ENCODE assay signal across 8 cellular contexts in genomic region chr7:105429746-105430612, GRCh38. TPM values are rescaled to one million over a fixed set of nuclear protein-coding genes. Genes with fewer than 3 reads are reported as not detected.
DNase-seq lines count a peak whose midpoint lies in the region; ATAC-seq and TF ChIP-seq lines count a peak whose summit lies in the region.

No MANE protein-coding gene starts in this region.

- no peaks in the 10 kb centered on the region for H3K36me3 ChIP-seq in gastrocnemius medialis

- H3K4me1 Mint-ChIP-seq in Calu3 (ENCODE audit: low read depth, unreplicated experiment) = peaks cover 9% of the 10 kb centered on the region

- DNase-seq in Calu3 (peak; percentile 50), HEK293T (ENCODE audit: extremely low spot score) (no peak), NCI-H748 (lab: John Stamatoyannopoulos, UW; ENCODE audit: unreplicated experiment) (peak; percentile 74), foreskin keratinocyte (peak in 1 of 2 donors; percentile 40), gastrocnemius medialis (no peak), coronary artery (ENCODE audit: low spot score) (no peak)
- DNase-seq in activated T-cell treated with anti-CD3 and anti-CD28 coated beads, Interleukin-2, amount 50 U/mL, for 48 hours = peak; percentile 47 to 52

- in situ Hi-C loops in gastrocnemius medialis (cut with MboI; ENCODE audit: low sequenced_read_pairs in 4 of 4) = no loop called here

- no peaks in the 10 kb centered on the region for H3K9me3 ChIP-seq in gastrocnemius medialis

- no peak for TF ChIP-seq POLR2A in gastrocnemius medialis (IDR thresholded peaks at IDR 0.05)

- H3K4me3 ChIP-seq in gastrocnemius medialis = no peak overlapping the region
- H3K4me3 ChIP-seq in coronary artery = no peak overlapping the region

- no peak overlapping the region for H3K4me3 Mint-ChIP-seq in Calu3 (ENCODE audit: low read depth, unreplicated experiment)

- CTCF ChIA-PET in Calu3 (lab: Charles Lee) (interaction anchor here (0.5 to 1.1 kb wide), 4 partner anchors 28 to 600 kb away, joined by 3 to 6 read pairs (median 4); no protein-coding TSS in a partner anchor), HEK293T (lab: Yijun Ruan, JAX) (interaction anchor here (0.9 to 1.0 kb wide), 2 partner anchors 32 to 277 kb away, joined by 3 read pairs; no protein-coding TSS in a partner anchor)

- H3K36me3 Mint-ChIP-seq in Calu3 (ENCODE audit: insufficient read depth, unreplicated experiment) = no peaks in the 10 kb centered on the region

- no peaks in the 10 kb centered on the region for H3K9me3 Mint-ChIP-seq in Calu3 (ENCODE audit: low read depth, unreplicated experiment)

- H3K27me3 ChIP-seq in foreskin keratinocyte (no peaks in the 10 kb centered on the region), gastrocnemius medialis (no peaks in the 10 kb centered on the region)

- TF ChIP-seq CTCF in Calu3 (IDR thresholded peaks at IDR 0.05; ENCODE audit: unreplicated experiment) (peak; percentile 43), foreskin keratinocyte (conservative IDR thresholded peaks at IDR 0.05) (peak; percentile 83), gastrocnemius medialis (IDR thresholded peaks at IDR 0.05 in 4 of 5, conservative IDR thresholded peaks at IDR 0.05 in 1 of 5) (peak in 3 of 5 experiments; percentile 31 to 51 (median 40)), coronary artery (IDR thresholded peaks at IDR 0.05) (no peak)

- no peaks in the 10 kb centered on the region for H3K4me1 ChIP-seq in foreskin keratinocyte
- H3K4me1 ChIP-seq in gastrocnemius medialis = no peaks in the 10 kb centered on the region

- H3K27ac ChIP-seq in foreskin keratinocyte (no peak overlapping the region), gastrocnemius medialis (no peak overlapping the region), coronary artery (no peak overlapping the region)

- POLR2A ChIA-PET in HEK293T (lab: Yijun Ruan, JAX) = interaction anchor here (0.9 kb wide), 1 partner anchor 416 kb away, joined by 3 read pairs; no protein-coding TSS in a partner anchor

- intact Hi-C loops in Calu3 (cut with micrococcal nuclease; ENCODE audit: unreplicated experiment) (loop anchor here (5.0 to 10.0 kb wide), 2 partner anchors 95 to 288 kb away; no protein-coding TSS in a partner anchor), gastrocnemius medialis (cut with DNase I; ENCODE audit: low total_unique reads) (no loop called here)

- BruUV-seq in Calu3 (replicated peaks; lab: Mats Ljungman, UMichigan) = no TSS peak

- H3K27me3 Mint-ChIP-seq in Calu3 (ENCODE audit: unreplicated experiment) = no peaks in the 10 kb centered on the region

- H3K27ac Mint-ChIP-seq in Calu3 (ENCODE audit: unreplicated experiment) = no peak overlapping the region

- ATAC-seq in foreskin keratinocyte (peak; percentile 61), gastrocnemius medialis (no peak), HG03342 (IDR thresholded peaks at IDR 0.05; ENCODE audit: unreplicated experiment) (no peak)

TF ChIP-seq in HEK293T, 16 proteins besides CTCF, POLR2A, EP300 and RAD21:
- no peak for TF ChIP-seq SP1 (IDR thresholded peaks at IDR 0.05)
- TF ChIP-seq, protein P1, sequence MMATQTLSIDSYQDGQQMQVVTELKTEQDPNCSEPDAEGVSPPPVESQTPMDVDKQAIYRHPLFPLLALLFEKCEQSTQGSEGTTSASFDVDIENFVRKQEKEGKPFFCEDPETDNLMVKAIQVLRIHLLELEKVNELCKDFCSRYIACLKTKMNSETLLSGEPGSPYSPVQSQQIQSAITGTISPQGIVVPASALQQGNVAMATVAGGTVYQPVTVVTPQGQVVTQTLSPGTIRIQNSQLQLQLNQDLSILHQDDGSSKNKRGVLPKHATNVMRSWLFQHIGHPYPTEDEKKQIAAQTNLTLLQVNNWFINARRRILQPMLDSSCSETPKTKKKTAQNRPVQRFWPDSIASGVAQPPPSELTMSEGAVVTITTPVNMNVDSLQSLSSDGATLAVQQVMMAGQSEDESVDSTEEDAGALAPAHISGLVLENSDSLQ (IDR thresholded peaks at IDR 0.05) = peak; percentile 92

RNA-seq across cellular contexts. Expression of gene SRPK2, which starts 41.3 kb away (rescaled TPM):
- total RNA-seq in Calu3 (2022) (36.9 and 40.2 TPM in 2 replicates), foreskin keratinocyte (43.1 and 47.0 TPM in 2 replicates), gastrocnemius medialis (10 to 100 TPM; 18.1 to 49.0 (median 21.3) TPM)
- polyA plus RNA-seq in foreskin keratinocyte = 11.7 and 14.2 TPM in 2 replicates

Comparison
In these comparisons a context has a peak if more than half of its experiments do, and no peak if none do; other contexts are left out.
1. DNase-seq: peak in Calu3 (single experiment), NCI-H748 (single experiment) and activated T-cell treated with anti-CD3 and anti-CD28 coated beads, Interleukin-2, amount 50 U/mL, for 48 hours (2 of 2); none in HEK293T (single experiment), gastrocnemius medialis (0 of 2) and coronary artery (single experiment).